Comparison of ENCODE assay signal across 12 cellular contexts in the genomic region with DNA sequence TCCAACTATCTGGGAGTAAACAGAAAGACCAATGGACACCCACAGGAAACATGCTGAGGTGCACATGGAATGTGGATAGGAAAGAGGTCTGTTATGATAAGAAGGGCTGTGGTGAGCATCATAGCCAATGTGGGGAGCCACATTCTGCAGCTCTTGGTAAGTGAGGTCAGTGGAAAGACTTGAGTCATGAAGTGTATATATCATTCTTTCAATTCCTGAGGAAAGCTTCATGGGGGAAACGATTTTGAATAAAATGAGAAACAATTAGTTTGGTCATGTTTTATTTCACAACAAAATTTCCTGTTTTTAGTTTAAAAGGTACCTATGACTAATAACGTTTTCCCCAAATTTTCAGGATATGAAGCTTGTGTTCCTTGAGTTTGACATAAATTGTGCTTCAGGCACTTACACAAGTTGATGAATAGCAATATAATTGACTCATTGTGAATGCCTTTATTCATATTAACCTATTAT.
A peak's percentile ranks its signal among the peaks of the same experiment; 100 is the strongest.
DNase-seq lines count a peak whose midpoint lies in the region; ATAC-seq and TF ChIP-seq lines count a peak whose summit lies in the region.
"Had no signal": no experiment of that assay in that cellular context is flagged by ENCODE, and none has a peak within 500 bp of the region (broad histone marks: within the 10 kb centered on the region; RNA-seq: fewer than 3 reads in every experiment).

No MANE protein-coding gene starts in this region.

- DNase-seq in ACHN (peak; percentile 96), GOT3 (lab: John Stamatoyannopoulos, UW) (peak; percentile 12), SW480 (ENCODE audit: low spot score) (peak; percentile 51), fibroblast of pulmonary artery (ENCODE audit: low read depth) (peak; percentile 98), DMS53 (lab: John Stamatoyannopoulos, UW) (no peak), caudate nucleus (lab: John Stamatoyannopoulos, UW) (no peak), NCI-H2081 (lab: John Stamatoyannopoulos, UW) (no peak)
- DNase-seq: activated CD4-positive, alpha-beta T cell treated with anti-CD3 and anti-CD28 coated beads, Interleukin-2, amount 10 ng/mL, durations not matched to agents 24 days and 14 days; aorta; COR-L47; NCI-H526 had no signal

- in situ Hi-C loops in ACHN (cut with HindIII; ENCODE audit: low pct_ligation_motif_present, low pct_unique_long_range_greater_than_20kb, low sequenced_read_pairs): no loop called here

- peak; percentile 21 for TF ChIP-seq CTCF in fibroblast of pulmonary artery (IDR thresholded peaks at IDR 0.05; ENCODE audit: low read length, missing control alignments)

- no peak overlapping the region for H3K4me3 ChIP-seq in fibroblast of pulmonary artery (replicated peaks; ENCODE audit: low read depth, low read length)

- H3K27ac ChIP-seq in caudate nucleus (ENCODE audit: low read depth, low read length): no peak overlapping the region

- ATAC-seq in HG02973 (IDR thresholded peaks at IDR 0.05; ENCODE audit: unreplicated experiment): no peak

Comparison
In these comparisons a context has a peak if more than half of its experiments do, and no peak if none do; other contexts are left out.
1. DNase-seq: peak in ACHN (single experiment), GOT3 (single experiment), SW480 (single experiment) and fibroblast of pulmonary artery (single experiment); none in DMS53 (single experiment), caudate nucleus (0 of 61) and NCI-H2081 (0 of 2).